18 cellular contexts compared by ENCODE assay signal in the genomic region with DNA sequence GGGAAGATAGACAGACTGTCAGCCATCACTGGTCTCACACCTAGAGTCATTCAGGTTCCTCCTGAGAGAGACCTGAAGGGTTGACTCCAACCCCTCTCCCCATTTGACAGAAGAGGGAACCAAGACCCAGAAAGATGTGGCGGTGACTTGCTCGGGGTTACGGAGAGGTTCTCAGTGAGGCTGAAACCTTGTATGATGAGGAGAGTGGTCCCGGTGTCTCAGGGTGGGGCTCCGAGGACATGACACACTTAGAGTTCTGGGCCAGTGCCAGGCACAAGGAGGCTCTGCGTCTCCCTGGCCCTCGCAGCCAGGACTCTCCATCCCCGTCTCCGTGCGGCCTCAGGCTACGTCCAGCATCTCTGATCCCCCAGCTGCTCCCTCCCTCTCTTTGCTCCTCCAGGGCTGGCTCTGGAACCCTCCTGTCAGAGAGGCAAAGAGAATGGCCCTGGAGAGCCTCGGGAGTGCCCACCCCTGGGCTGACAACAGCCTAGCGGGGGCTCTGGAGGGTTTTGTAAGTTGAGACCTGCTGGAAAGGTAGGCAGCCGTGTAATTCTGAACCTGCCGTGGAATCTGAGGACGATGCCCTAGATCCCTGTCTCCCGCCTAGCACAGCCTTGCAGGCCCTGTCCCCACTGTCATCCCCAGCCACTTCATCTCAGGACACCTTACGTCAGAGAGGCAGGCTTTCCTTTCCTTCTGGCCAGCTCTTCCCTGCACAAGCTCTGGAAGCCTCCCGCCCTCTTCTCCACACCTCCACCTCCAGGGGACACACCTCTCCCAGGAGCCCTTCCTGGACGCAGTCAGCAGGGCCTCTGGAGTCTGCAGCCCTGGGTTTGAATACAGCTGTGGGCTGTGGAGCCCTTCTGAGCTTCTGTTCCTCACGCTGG. TPM values are rescaled to one million over a fixed set of nuclear protein-coding genes. Genes with fewer than 3 reads are reported as not detected.
DNase-seq lines count a peak whose midpoint lies in the region; ATAC-seq and TF ChIP-seq lines count a peak whose summit lies in the region.
"Had no signal": no experiment of that assay in that cellular context is flagged by ENCODE, and none has a peak within 500 bp of the region (broad histone marks: within the 10 kb centered on the region; RNA-seq: fewer than 3 reads in every experiment).

No MANE protein-coding gene starts in this region.

- peaks cover 65% of the 10 kb centered on the region for H3K4me1 Mint-ChIP-seq in activated CD4-positive, alpha-beta T cell treated with anti-CD3 and anti-CD28 coated beads, Interleukin-2, amount 10 ng/mL, durations not matched to agents 24 days and 14 days
- H3K4me1 Mint-ChIP-seq in stimulated activated memory B cell treated with anti-CD40 and anti-IgM and Interleukin-4, amounts not matched to agents 10 μg/mL and 1 μg/mL and 100 μg/mL, for 72 hours: peaks cover 82% of the 10 kb centered on the region

- peaks cover 5% of the 10 kb centered on the region for H3K27me3 Mint-ChIP-seq in activated CD4-positive, alpha-beta T cell treated with anti-CD3 and anti-CD28 coated beads, Interleukin-2, amount 10 ng/mL, durations not matched to agents 24 days and 14 days
- no peaks in the 10 kb centered on the region for H3K27me3 Mint-ChIP-seq in stimulated activated memory B cell treated with anti-CD40 and anti-IgM and Interleukin-4, amounts not matched to agents 10 μg/mL and 1 μg/mL and 100 μg/mL, for 72 hours
- H3K27me3 Mint-ChIP-seq: stimulated activated naive CD8-positive, alpha-beta T cell treated with anti-CD3 and anti-CD28 coated beads, Interleukin-15, Interleukin-2, amounts not matched to agents 100 ng/mL and 50 ng/mL, for 24 hours had no signal

- intact Hi-C loops in activated CD4-positive, alpha-beta T cell treated with anti-CD3 and anti-CD28 coated beads, Interleukin-2, amount 10 ng/mL, durations not matched to agents 24 days and 14 days (cut with micrococcal nuclease): no loop called here
- intact Hi-C loops in left colon (cut with DNase I, micrococcal nuclease) (no loop called here), lower lobe of right lung (cut with DNase I) (no loop called here)

- H3K36me3 ChIP-seq in RWPE2 (ENCODE audit: low read depth) (peaks cover 36% of the 10 kb centered on the region), lower lobe of right lung (peaks cover 11% of the 10 kb centered on the region)

- DNase-seq in activated CD4-positive, alpha-beta T cell treated with anti-CD3 and anti-CD28 coated beads, Interleukin-2, amount 10 ng/mL, durations not matched to agents 24 days and 14 days: no peak
- DNase-seq in activated CD4-positive, alpha-beta T cell treated with anti-CD3 and anti-CD28 coated beads for 1 hour: no peak
- DNase-seq in RWPE2 (ENCODE audit: low spot score) (no peak), left colon (peak; percentile 66 to 80), lower lobe of right lung (no peak), GM20000 (ENCODE audit: low spot score) (no peak)
- DNase-seq: activated CD4-positive, alpha-beta T cell treated with anti-CD3 and anti-CD28 coated beads for 4 hours; activated gamma-delta T cell; effector CD8-positive, alpha-beta T cell; foreskin keratinocyte; NCI-H1694 treated with DMSO at 0.1 percent for 48 hours; NCI-H510A treated with DMSO at 0.1 percent for 48 hours; retina had no signal

- H3K4me1 ChIP-seq in RWPE2 (ENCODE audit: insufficient read depth, poor library complexity, severe bottlenecking) (peaks cover 46% of the 10 kb centered on the region), lower lobe of right lung (peaks cover 73% of the 10 kb centered on the region)

- H3K27me3 ChIP-seq in RWPE2 (ENCODE audit: insufficient read depth, poor library complexity, severe bottlenecking): no peaks in the 10 kb centered on the region
- no peaks in the 10 kb centered on the region for H3K27me3 ChIP-seq in lower lobe of right lung (ENCODE audit: low read depth)
- H3K27me3 ChIP-seq: foreskin keratinocyte had no signal

- H3K4me3 Mint-ChIP-seq in activated CD4-positive, alpha-beta T cell treated with anti-CD3 and anti-CD28 coated beads, Interleukin-2, amount 10 ng/mL, durations not matched to agents 24 days and 14 days: peak overlapping the region; percentile 26
- no peak overlapping the region for H3K4me3 Mint-ChIP-seq in stimulated activated memory B cell treated with anti-CD40 and anti-IgM and Interleukin-4, amounts not matched to agents 10 μg/mL and 1 μg/mL and 100 μg/mL, for 72 hours
- H3K4me3 Mint-ChIP-seq: stimulated activated naive CD8-positive, alpha-beta T cell treated with anti-CD3 and anti-CD28 coated beads, Interleukin-15, Interleukin-2, amounts not matched to agents 100 ng/mL and 50 ng/mL, for 24 hours had no signal

- peak overlapping the region; percentile 65 for H3K27ac Mint-ChIP-seq in activated CD4-positive, alpha-beta T cell treated with anti-CD3 and anti-CD28 coated beads, Interleukin-2, amount 10 ng/mL, durations not matched to agents 24 days and 14 days
- H3K27ac Mint-ChIP-seq in stimulated activated memory B cell treated with anti-CD40 and anti-IgM and Interleukin-4, amounts not matched to agents 10 μg/mL and 1 μg/mL and 100 μg/mL, for 72 hours: peak overlapping the region; percentile 88
- H3K27ac Mint-ChIP-seq: stimulated activated naive CD8-positive, alpha-beta T cell treated with anti-CD3 and anti-CD28 coated beads, Interleukin-15, Interleukin-2, amounts not matched to agents 100 ng/mL and 50 ng/mL, for 24 hours had no signal

- peaks cover 49% of the 10 kb centered on the region for H3K36me3 Mint-ChIP-seq in activated CD4-positive, alpha-beta T cell treated with anti-CD3 and anti-CD28 coated beads, Interleukin-2, amount 10 ng/mL, durations not matched to agents 24 days and 14 days (ENCODE audit: low read depth)
- peaks cover 8% of the 10 kb centered on the region for H3K36me3 Mint-ChIP-seq in stimulated activated memory B cell treated with anti-CD40 and anti-IgM and Interleukin-4, amounts not matched to agents 10 μg/mL and 1 μg/mL and 100 μg/mL, for 72 hours

- no peak for TF ChIP-seq CTCF in RWPE2 (IDR thresholded peaks at IDR 0.05; ENCODE audit: poor library complexity, severe bottlenecking)
- no peak for TF ChIP-seq CTCF in lower lobe of right lung (IDR thresholded peaks at IDR 0.05)
- no peak for TF ChIP-seq CTCF in GM20000 (IDR thresholded peaks at IDR 0.05; ENCODE audit: extremely low read depth, missing control alignments)

- H3K4me3 ChIP-seq in RWPE2 (ENCODE audit: severe bottlenecking) (no peak overlapping the region), lower lobe of right lung (no peak overlapping the region)

- no peaks in the 10 kb centered on the region for H3K9me3 ChIP-seq in RWPE2 (ENCODE audit: severe bottlenecking)
- no peaks in the 10 kb centered on the region for H3K9me3 ChIP-seq in lower lobe of right lung

- H3K9me3 Mint-ChIP-seq in activated CD4-positive, alpha-beta T cell treated with anti-CD3 and anti-CD28 coated beads, Interleukin-2, amount 10 ng/mL, durations not matched to agents 24 days and 14 days: peaks cover 4% of the 10 kb centered on the region
- no peaks in the 10 kb centered on the region for H3K9me3 Mint-ChIP-seq in stimulated activated memory B cell treated with anti-CD40 and anti-IgM and Interleukin-4, amounts not matched to agents 10 μg/mL and 1 μg/mL and 100 μg/mL, for 72 hours
- H3K9me3 Mint-ChIP-seq: stimulated activated naive CD8-positive, alpha-beta T cell treated with anti-CD3 and anti-CD28 coated beads, Interleukin-15, Interleukin-2, amounts not matched to agents 100 ng/mL and 50 ng/mL, for 24 hours had no signal

- ATAC-seq in RWPE2 (ENCODE audit: low read depth) (no peak), left colon (peak; percentile 46), lower lobe of right lung (no peak), HG03175 (IDR thresholded peaks at IDR 0.05; ENCODE audit: unreplicated experiment) (no peak)
- no peak for ATAC-seq in stimulated activated memory B cell treated with anti-CD40 and anti-IgM and Interleukin-4, amounts not matched to agents 10 μg/mL and 1 μg/mL and 100 μg/mL, for 72 hours
- ATAC-seq: foreskin keratinocyte had no signal

- H3K27ac ChIP-seq in RWPE2 (ENCODE audit: poor library complexity, severe bottlenecking) (peak overlapping the region; percentile 97), lower lobe of right lung (no peak overlapping the region)
- H3K27ac ChIP-seq: foreskin keratinocyte had no signal

RNA-seq across cellular contexts. Expression of a gene that starts 4.1 kb away (rescaled TPM):
- 90.5 and 92.3 TPM in 2 replicates for total RNA-seq in activated CD4-positive, alpha-beta T cell treated with anti-CD3 and anti-CD28 coated beads, Interleukin-2, amount 10 ng/mL, durations not matched to agents 24 days and 14 days
- total RNA-seq in left colon (100 to 1,000 TPM; 164 to 178 TPM), lower lobe of right lung (100 TPM)

RNA-seq across cellular contexts. Expression of a gene that starts 24.4 kb away (rescaled TPM):
- 0.45 TPM in 1 of 2 replicates, not detected in the other for total RNA-seq in activated CD4-positive, alpha-beta T cell treated with anti-CD3 and anti-CD28 coated beads, Interleukin-2, amount 10 ng/mL, durations not matched to agents 24 days and 14 days
- total RNA-seq in left colon: 1 to 10 TPM in 1 of 2 donors, not detected in 1; 1.9 TPM
- total RNA-seq in lower lobe of right lung: not detected
- total RNA-seq: astrocyte, foreskin keratinocyte had no signal

RNA-seq across cellular contexts. Expression of a gene that starts 42.7 kb away (rescaled TPM):
- not detected in 2 replicates for total RNA-seq in activated CD4-positive, alpha-beta T cell treated with anti-CD3 and anti-CD28 coated beads, Interleukin-2, amount 10 ng/mL, durations not matched to agents 24 days and 14 days
- total RNA-seq in left colon (not detected), lower lobe of right lung (not detected)
- total RNA-seq: astrocyte; foreskin keratinocyte; T-helper 2 cell treated with Interferon-gamma antibody and Interleukin-4, amounts not matched to agents 100 ng/mL and 5 ng/mL, for 36 hours had no signal

Comparison
In these comparisons a context has a peak if more than half of its experiments do, and no peak if none do; other contexts are left out.
1. DNase-seq: peak in left colon (2 of 2); none in activated CD4-positive, alpha-beta T cell treated with anti-CD3 and anti-CD28 coated beads, Interleukin-2, amount 10 ng/mL, durations not matched to agents 24 days and 14 days (single experiment), activated CD4-positive, alpha-beta T cell treated with anti-CD3 and anti-CD28 coated beads for 1 hour (single experiment), RWPE2 (single experiment), lower lobe of right lung (single experiment) and GM20000 (single experiment).